1 cellular context compared by ENCODE assay signal in the genomic region with DNA sequence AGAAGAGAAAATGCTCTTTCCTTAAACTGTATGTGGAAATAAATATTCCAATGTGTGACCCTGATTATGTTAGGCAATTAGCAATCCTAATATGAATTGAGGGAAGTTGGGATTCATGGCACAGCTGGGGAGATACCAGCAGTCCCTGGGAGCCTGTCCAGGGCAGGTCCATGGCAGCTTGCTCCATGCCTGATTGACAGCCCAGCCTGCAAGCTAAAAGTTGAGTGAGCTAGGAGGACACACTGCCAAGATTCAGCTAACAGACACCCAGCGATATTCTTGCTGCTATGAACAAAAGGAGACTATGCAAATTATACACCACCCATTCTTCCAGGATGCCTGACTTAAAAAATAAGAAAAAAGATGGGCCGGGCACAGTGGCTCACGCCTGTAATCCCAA.
TF ChIP-seq lines count a peak whose summit lies in the region.

No MANE protein-coding gene starts in this region.

TF ChIP-seq in IMR-90, 13 proteins besides CTCF, POLR2A, EP300 and RAD21 (continued from another document):
- TF ChIP-seq, protein P1, sequence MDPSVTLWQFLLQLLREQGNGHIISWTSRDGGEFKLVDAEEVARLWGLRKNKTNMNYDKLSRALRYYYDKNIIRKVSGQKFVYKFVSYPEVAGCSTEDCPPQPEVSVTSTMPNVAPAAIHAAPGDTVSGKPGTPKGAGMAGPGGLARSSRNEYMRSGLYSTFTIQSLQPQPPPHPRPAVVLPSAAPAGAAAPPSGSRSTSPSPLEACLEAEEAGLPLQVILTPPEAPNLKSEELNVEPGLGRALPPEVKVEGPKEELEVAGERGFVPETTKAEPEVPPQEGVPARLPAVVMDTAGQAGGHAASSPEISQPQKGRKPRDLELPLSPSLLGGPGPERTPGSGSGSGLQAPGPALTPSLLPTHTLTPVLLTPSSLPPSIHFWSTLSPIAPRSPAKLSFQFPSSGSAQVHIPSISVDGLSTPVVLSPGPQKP (IDR thresholded peaks at IDR 0.05; ENCODE audit: borderline replicate concordance, low read depth, low read length) = no peak
- TF ChIP-seq MAFK (IDR thresholded peaks at IDR 0.05; ENCODE audit: low read depth, low read length) (no peak), RFX5 (IDR thresholded peaks at IDR 0.05; ENCODE audit: low read depth, low read length) (no peak), FOS (IDR thresholded peaks at IDR 0.05; ENCODE audit: low read depth, low read length) (no peak), BHLHE40 (IDR thresholded peaks at IDR 0.05; ENCODE audit: low read depth, low read length) (no peak), RCOR1 (IDR thresholded peaks at IDR 0.05; ENCODE audit: insufficient replicate concordance, low read length) (no peak), CHD1 (IDR thresholded peaks at IDR 0.05; ENCODE audit: low read depth, low read length) (no peak), NFE2L2 (IDR thresholded peaks at IDR 0.05; ENCODE audit: low read depth, low read length) (no peak), CEBPB (IDR thresholded peaks at IDR 0.05; ENCODE audit: low read depth, low read length) (no peak), MAZ (IDR thresholded peaks at IDR 0.05; ENCODE audit: borderline replicate concordance, low read depth, low read length) (no peak), SMC3 (IDR thresholded peaks at IDR 0.05; ENCODE audit: low read depth, low read length) (no peak)
- TF ChIP-seq, protein P2, sequence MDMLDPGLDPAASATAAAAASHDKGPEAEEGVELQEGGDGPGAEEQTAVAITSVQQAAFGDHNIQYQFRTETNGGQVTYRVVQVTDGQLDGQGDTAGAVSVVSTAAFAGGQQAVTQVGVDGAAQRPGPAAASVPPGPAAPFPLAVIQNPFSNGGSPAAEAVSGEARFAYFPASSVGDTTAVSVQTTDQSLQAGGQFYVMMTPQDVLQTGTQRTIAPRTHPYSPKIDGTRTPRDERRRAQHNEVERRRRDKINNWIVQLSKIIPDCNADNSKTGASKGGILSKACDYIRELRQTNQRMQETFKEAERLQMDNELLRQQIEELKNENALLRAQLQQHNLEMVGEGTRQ (IDR thresholded peaks at IDR 0.05; ENCODE audit: low read depth, low read length) = no peak
